ENCODE assay signal across 12 cellular contexts in the genomic region with DNA sequence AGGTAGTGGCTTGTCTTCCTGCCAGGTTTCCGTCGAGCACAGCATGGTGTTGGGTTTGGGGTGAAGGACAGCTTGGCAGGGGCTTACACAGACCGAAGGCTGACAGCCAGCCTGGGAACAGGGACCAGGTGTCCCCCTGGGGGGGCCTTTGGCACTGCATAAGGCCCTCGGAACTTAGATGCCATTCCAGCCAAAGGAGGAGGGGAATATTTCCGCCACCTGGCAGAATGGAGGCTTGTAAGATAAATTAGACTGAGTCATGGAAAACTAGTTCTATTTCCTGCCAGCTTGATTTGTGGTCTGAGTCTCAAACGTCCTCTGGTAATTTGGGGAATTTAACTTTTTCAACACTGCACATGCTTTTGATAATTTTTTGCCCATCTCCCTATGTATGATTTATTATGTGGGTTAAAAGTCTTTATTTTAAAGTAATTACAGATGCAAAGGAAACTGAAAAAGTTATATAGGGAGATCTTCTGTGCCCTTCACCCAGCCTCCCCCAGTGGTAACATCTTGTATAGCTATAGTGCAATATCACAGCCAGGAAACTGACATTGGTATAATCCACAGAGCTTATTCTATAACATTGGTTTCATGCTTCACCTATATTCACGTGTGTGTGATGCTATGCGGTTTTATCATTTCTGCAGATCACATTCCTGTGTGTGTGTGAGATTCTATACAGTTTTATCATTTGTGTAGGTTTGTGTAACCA. TPM values are rescaled to one million over a fixed set of nuclear protein-coding genes. Genes with fewer than 3 reads are reported as not detected.
DNase-seq lines count a peak whose midpoint lies in the region; ATAC-seq and TF ChIP-seq lines count a peak whose summit lies in the region.
"Had no signal": no experiment of that assay in that cellular context is flagged by ENCODE, and none has a peak within 500 bp of the region (broad histone marks: within the 10 kb centered on the region; RNA-seq: fewer than 3 reads in every experiment).

No MANE protein-coding gene starts in this region.

- H3K4me3 Mint-ChIP-seq in naive thymus-derived CD4-positive, alpha-beta T cell: no peak overlapping the region
- H3K4me3 Mint-ChIP-seq: H9 had no signal

- H3K27me3 ChIP-seq in naive thymus-derived CD4-positive, alpha-beta T cell (ENCODE audit: control insufficient read depth in 2 of 2, insufficient read depth in 2 of 2, low read length in 2 of 2): no peaks in the 10 kb centered on the region
- H3K27me3 ChIP-seq in vagina: no peaks in the 10 kb centered on the region
- H3K27me3 ChIP-seq: SJSA1 had no signal

- peaks cover 0 to 7% (median 2%) of the 10 kb centered on the region in 11 donors for H3K9me3 Mint-ChIP-seq in naive thymus-derived CD4-positive, alpha-beta T cell
- H3K9me3 Mint-ChIP-seq: activated naive CD4-positive, alpha-beta T cell treated with anti-CD3 and anti-CD28 coated beads, Interleukin-2, amount 50 U/mL, for 72 hours; H9 had no signal

- CTCF ChIA-PET in naive thymus-derived CD4-positive, alpha-beta T cell (lab: Charles Lee): interaction anchor here (0.7 kb wide), 1 partner anchor 14 kb away, joined by 3 read pairs; no protein-coding TSS in a partner anchor

- POLR2A ChIA-PET in naive thymus-derived CD4-positive, alpha-beta T cell (lab: Charles Lee): no interaction called here

- H3K27ac ChIP-seq in naive thymus-derived CD4-positive, alpha-beta T cell (ENCODE audit: low read depth, low read length): no peak overlapping the region
- no peak overlapping the region for H3K27ac ChIP-seq in vagina
- H3K27ac ChIP-seq: SJSA1 had no signal

- peaks cover 51 to 72% (median 66%) of the 10 kb centered on the region in 5 donors for H3K27me3 Mint-ChIP-seq in naive thymus-derived CD4-positive, alpha-beta T cell

- no peaks in the 10 kb centered on the region for H3K4me1 ChIP-seq in naive thymus-derived CD4-positive, alpha-beta T cell (ENCODE audit: control insufficient read depth in 2 of 2, insufficient read depth in 2 of 2, low read length in 2 of 2)
- no peaks in the 10 kb centered on the region for H3K4me1 ChIP-seq in vagina

- H3K4me1 Mint-ChIP-seq in naive thymus-derived CD4-positive, alpha-beta T cell: peaks cover 0 to 6% (median 0%) of the 10 kb centered on the region in 7 donors

- peaks cover 0 to 6% (median 0%) of the 10 kb centered on the region in 5 donors for H3K36me3 Mint-ChIP-seq in naive thymus-derived CD4-positive, alpha-beta T cell

- intact Hi-C loops in naive thymus-derived CD4-positive, alpha-beta T cell (cut with micrococcal nuclease): loop anchor here in 1 of 2 donors (1.0 kb wide), 1 partner anchor 21 kb away; no protein-coding TSS in a partner anchor
- intact Hi-C loops in vagina (cut with DNase I): no loop called here

- H3K4me3 ChIP-seq in naive thymus-derived CD4-positive, alpha-beta T cell (ENCODE audit: low read length): no peak overlapping the region
- no peak overlapping the region for H3K4me3 ChIP-seq in vagina
- H3K4me3 ChIP-seq: SJSA1 had no signal

- TF ChIP-seq POLR2A in vagina (IDR thresholded peaks at IDR 0.05): no peak

- H3K36me3 ChIP-seq in naive thymus-derived CD4-positive, alpha-beta T cell (ENCODE audit: control insufficient read depth in 2 of 3, insufficient read depth in 3 of 3, low read length in 3 of 3): no peaks in the 10 kb centered on the region
- H3K36me3 ChIP-seq in vagina: no peaks in the 10 kb centered on the region
- H3K36me3 ChIP-seq: SJSA1 had no signal

- TF ChIP-seq CTCF in GM12873 (IDR thresholded peaks at IDR 0.05; ENCODE audit: insufficient read depth, low read depth, low read length, missing control alignments): peak; percentile 20
- no peak for TF ChIP-seq CTCF in vagina (IDR thresholded peaks at IDR 0.05)

- H3K9me3 ChIP-seq in naive thymus-derived CD4-positive, alpha-beta T cell (ENCODE audit: control insufficient read depth in 2 of 3, low read length in 3 of 3): no peaks in the 10 kb centered on the region
- no peaks in the 10 kb centered on the region for H3K9me3 ChIP-seq in vagina
- H3K9me3 ChIP-seq: SJSA1 had no signal

- peak; percentile 70 for DNase-seq in NCI-H446 treated with DMSO at 0.1 percent for 48 hours (lab: John Stamatoyannopoulos, UW)
- peak; percentile 88 for DNase-seq in cerebellum (ENCODE audit: low spot score)
- no peak for DNase-seq in naive thymus-derived CD4-positive, alpha-beta T cell
- no peak for DNase-seq in RKO (ENCODE audit: low spot score)
- DNase-seq in OCI-M2 (lab: John Stamatoyannopoulos, UW; ENCODE audit: unreplicated experiment): no peak
- DNase-seq in vagina (ENCODE audit: extremely low spot score in 2 of 2): no peak
- DNase-seq: H9, NCI-H187 treated with DMSO at 0.1 percent for 48 hours had no signal

- no peak overlapping the region for H3K27ac Mint-ChIP-seq in naive thymus-derived CD4-positive, alpha-beta T cell
- H3K27ac Mint-ChIP-seq: activated naive CD4-positive, alpha-beta T cell treated with anti-CD3 and anti-CD28 coated beads, Interleukin-2, amount 50 U/mL, for 72 hours had no signal

- ATAC-seq in naive thymus-derived CD4-positive, alpha-beta T cell: peak; percentile 19
- ATAC-seq in HG02678 (IDR thresholded peaks at IDR 0.05; ENCODE audit: unreplicated experiment): no peak
- ATAC-seq: activated naive CD4-positive, alpha-beta T cell treated with anti-CD3 and anti-CD28 coated beads, Interleukin-2, amount 50 U/mL, for 72 hours had no signal

RNA-seq across cellular contexts. Expression of a gene that starts 11.5 kb away (rescaled TPM):
- total RNA-seq in cerebellum (4.7 TPM), vagina (31.4 TPM)
- under 1 TPM in 4 of 5 experiments, not detected in 1; 0.16 to 0.79 (median 0.56) TPM for total RNA-seq in naive thymus-derived CD4-positive, alpha-beta T cell
- polyA plus RNA-seq in naive thymus-derived CD4-positive, alpha-beta T cell: not detected

Comparison
In these comparisons a context has a peak if more than half of its experiments do, and no peak if none do; other contexts are left out.
1. DNase-seq: peak in NCI-H446 treated with DMSO at 0.1 percent for 48 hours (single experiment) and cerebellum (single experiment); none in naive thymus-derived CD4-positive, alpha-beta T cell (0 of 9), RKO (single experiment), OCI-M2 (single experiment) and vagina (0 of 2).